Comparison of ENCODE assay signal across 8 cellular contexts in the genomic region with DNA sequence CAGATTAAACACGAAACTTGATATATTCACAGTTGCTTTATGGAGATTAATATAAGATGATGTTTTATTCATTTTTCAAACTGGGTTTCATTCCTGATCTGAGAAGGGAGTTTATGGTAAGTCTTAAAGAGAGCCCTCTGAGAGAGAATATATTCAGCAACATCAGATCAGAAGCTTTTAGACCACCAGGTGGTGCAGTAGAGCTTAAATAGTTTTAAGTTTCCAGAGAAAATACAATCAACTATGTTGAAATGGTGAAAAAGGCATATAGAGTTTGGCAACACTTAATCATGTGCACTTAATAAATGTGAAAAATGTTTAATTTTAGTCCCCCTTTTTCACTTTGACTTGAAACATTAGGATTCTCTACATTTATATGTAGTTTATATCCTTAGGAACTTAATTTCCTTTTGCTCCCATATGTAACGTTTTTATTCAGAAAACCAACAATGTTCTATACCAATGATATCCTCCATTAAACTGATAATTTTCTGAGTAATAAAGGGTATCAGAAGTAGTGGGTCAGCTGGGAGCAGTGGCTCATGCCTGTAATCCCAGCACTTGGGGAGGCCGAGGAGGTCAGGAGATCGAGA.
DNase-seq lines count a peak whose midpoint lies in the region; ATAC-seq, FAIRE-seq and TF ChIP-seq lines count a peak whose summit lies in the region.

No MANE protein-coding gene starts in this region.

- no peaks in the 10 kb centered on the region for H3K4me1 ChIP-seq in lower lobe of right lung

- peak; percentile 65 for TF ChIP-seq CTCF in lower lobe of right lung (IDR thresholded peaks at IDR 0.05)

- peak; percentile 94 for FAIRE-seq in G401.6 (lab: Jason Lieb, UNC)

- H3K27ac ChIP-seq in lower lobe of right lung: no peak overlapping the region

- H3K9me3 ChIP-seq in lower lobe of right lung: no peaks in the 10 kb centered on the region

- DNase-seq in A172 (ENCODE audit: low spot score) (peak; percentile 73), LoVo (ENCODE audit: low spot score) (peak; percentile 59), RPMI7951 (ENCODE audit: low read depth) (peak; percentile 66), lower lobe of right lung (no peak)
- DNase-seq in central memory CD4-positive, alpha-beta T cell: peak; percentile 33

- ATAC-seq in lower lobe of right lung (peak; percentile 50 to 58), HG03108 (IDR thresholded peaks at IDR 0.05; ENCODE audit: unreplicated experiment) (no peak), GM21737 (IDR thresholded peaks at IDR 0.05; ENCODE audit: unreplicated experiment) (no peak)

- no peak overlapping the region for H3K4me3 ChIP-seq in lower lobe of right lung

- intact Hi-C loops in lower lobe of right lung (cut with DNase I): loop anchor here (10.0 kb wide), 1 partner anchor 243 kb away; no protein-coding TSS in a partner anchor

- H3K27me3 ChIP-seq in lower lobe of right lung (ENCODE audit: low read depth): no peaks in the 10 kb centered on the region

- no peaks in the 10 kb centered on the region for H3K36me3 ChIP-seq in lower lobe of right lung

Comparison
In these comparisons a context has a peak if more than half of its experiments do, and no peak if none do; other contexts are left out.
1. ATAC-seq: peak in lower lobe of right lung (2 of 2); none in HG03108 (single experiment) and GM21737 (single experiment).